ENCODE assay signal across 1 cellular context in genomic region chr1:201219481-201220387, GRCh38.
TF ChIP-seq lines count a peak whose summit lies in the region.

No MANE protein-coding gene starts in this region.

TF ChIP-seq in HEK293, 187 proteins besides CTCF, POLR2A, EP300 and RAD21 (continued from another document):
- TF ChIP-seq TSHZ1 (tag by site-specific recombination; IDR thresholded peaks at IDR 0.05; ENCODE audit: borderline replicate concordance) (no peak), TRIM28 (IDR thresholded peaks at IDR 0.05; ENCODE audit: borderline replicate concordance, low read length) (no peak), ZNF704 (tag by site-specific recombination; IDR thresholded peaks at IDR 0.05) (no peak), ZNF24 (tag by site-specific recombination; IDR thresholded peaks at IDR 0.05) (no peak), ZFP3 (tag by site-specific recombination; IDR thresholded peaks at IDR 0.05; ENCODE audit: low read depth) (no peak)
